Comparison of ENCODE assay signal across 20 cellular contexts in genomic region chr15:72281713-72282112, GRCh38. TPM values are rescaled to one million over a fixed set of nuclear protein-coding genes. Genes with fewer than 3 reads are reported as not detected.
DNase-seq lines count a peak whose midpoint lies in the region; ATAC-seq, FAIRE-seq and TF ChIP-seq lines count a peak whose summit lies in the region.
"Had no signal": no experiment of that assay in that cellular context is flagged by ENCODE, and none has a peak within 500 bp of the region (broad histone marks: within the 10 kb centered on the region; RNA-seq: fewer than 3 reads in every experiment).

No MANE protein-coding gene starts in this region.

- H3K9me3 ChIP-seq in HepG2 (ENCODE audit: low read length), result no peaks in the 10 kb centered on the region
- no peaks in the 10 kb centered on the region for H3K9me3 ChIP-seq in right lobe of liver
- no peaks in the 10 kb centered on the region for H3K9me3 ChIP-seq in GM12878 (replicated peaks; ENCODE audit: control insufficient read depth, insufficient read depth, low read length)
- no peaks in the 10 kb centered on the region for H3K9me3 ChIP-seq in mammary epithelial cell (replicated peaks; ENCODE audit: insufficient read depth, low read length)
- H3K9me3 ChIP-seq in ovary, result no peaks in the 10 kb centered on the region
- H3K9me3 ChIP-seq: SJSA1 had no signal

- TF ChIP-seq CTCF in HepG2 (CRISPR knock-in tag; IDR thresholded peaks at IDR 0.05) (no peak), right lobe of liver (IDR thresholded peaks at IDR 0.05) (no peak), GM12878 (IDR thresholded peaks at IDR 0.05 in 2 of 3, conservative IDR thresholded peaks at IDR 0.05 in 1 of 3; ENCODE audit: control insufficient read depth in 2 of 3, extremely low read depth in 1 of 3, insufficient read depth in 1 of 3, low read depth in 3 of 3, low read length in 3 of 3) (no peak), mammary epithelial cell (conservative IDR thresholded peaks at IDR 0.05 in 1 of 2, IDR thresholded peaks at IDR 0.05 in 1 of 2; ENCODE audit: extremely low read depth in 1 of 2, insufficient read depth in 1 of 2, low read depth in 1 of 2, low read length in 2 of 2) (no peak), ovary (IDR thresholded peaks at IDR 0.05) (no peak)

- ATAC-seq in HepG2 (no peak), right lobe of liver (no peak), HG02885 (IDR thresholded peaks at IDR 0.05; ENCODE audit: poor library complexity, unreplicated experiment) (peak; percentile 70), GM12878 (peak; percentile 87), HG03196 (IDR thresholded peaks at IDR 0.05; ENCODE audit: unreplicated experiment) (no peak)

- no peak for FAIRE-seq in HepG2 (lab: Jason Lieb, UNC)
- no peak for FAIRE-seq in GM12878 (lab: Jason Lieb, UNC)

- H3K4me3 ChIP-seq in HepG2 (replicated peaks in 1 of 3; ENCODE audit: insufficient read depth in 1 of 3, low read depth in 2 of 3, low read length in 3 of 3), result no peak overlapping the region
- H3K4me3 ChIP-seq in right lobe of liver, result no peak overlapping the region
- no peak overlapping the region for H3K4me3 ChIP-seq in GM12878
- H3K4me3 ChIP-seq in mammary epithelial cell (replicated peaks in 1 of 3; ENCODE audit: insufficient read depth in 1 of 3, low read depth in 2 of 3, low read length in 3 of 3), result no peak overlapping the region
- H3K4me3 ChIP-seq in ovary, result no peak overlapping the region
- H3K4me3 ChIP-seq: SJSA1 had no signal

- intact Hi-C loops in HepG2 (cut with micrococcal nuclease; ENCODE audit: unreplicated experiment), result no loop called here
- intact Hi-C loops in right lobe of liver (cut with DNase I), result loop anchor here (10.0 kb wide), 2 partner anchors 77 to 87 kb away; partner anchors contain the start of gene GRAMD2A (in 1 of the 2)
- intact Hi-C loops in GM12878 (cut with micrococcal nuclease; ENCODE audit: unreplicated experiment), result no loop called here
- intact Hi-C loops in mammary epithelial cell (cut with micrococcal nuclease), result no loop called here
- intact Hi-C loops in ovary (cut with DNase I), result no loop called here

- H4K20me1 ChIP-seq in HepG2 (ENCODE audit: insufficient read depth, low read length) (no peaks in the 10 kb centered on the region), GM12878 (ENCODE audit: control insufficient read depth, insufficient read depth) (no peaks in the 10 kb centered on the region), mammary epithelial cell (ENCODE audit: insufficient read depth, low read length) (no peaks in the 10 kb centered on the region)

- H3K36me3 ChIP-seq in HepG2 (replicated peaks in 1 of 2; ENCODE audit: control insufficient read depth in 1 of 2, insufficient read depth in 2 of 2, low read length in 2 of 2) (no peaks in the 10 kb centered on the region), right lobe of liver (no peaks in the 10 kb centered on the region), GM12878 (ENCODE audit: control insufficient read depth in 2 of 2, insufficient read depth in 2 of 2, low read length in 1 of 2) (no peaks in the 10 kb centered on the region), mammary epithelial cell (ENCODE audit: insufficient read depth, low read length) (no peaks in the 10 kb centered on the region), ovary (no peaks in the 10 kb centered on the region)
- H3K36me3 ChIP-seq: SJSA1 had no signal

- in situ Hi-C loops in HepG2 (cut with HindIII; ENCODE audit: extremely low pct_ligation_motif_present, low pct_unique_long_range_greater_than_20kb), result no loop called here
- in situ Hi-C loops in GM12878 (cut with MboI), result no loop called here
- in situ Hi-C loops in mammary epithelial cell (cut with MboI; ENCODE audit: low sequenced_read_pairs in 2 of 2), result no loop called here

- no TSS peak for BruUV-seq in HepG2 (replicated peaks; lab: Mats Ljungman, UMichigan)
- no TSS peak for BruUV-seq in GM12878 (replicated peaks; lab: Mats Ljungman, UMichigan)
- BruUV-seq in mammary epithelial cell (replicated peaks; lab: Mats Ljungman, UMichigan), result no TSS peak

- POLR2A ChIA-PET in HepG2 (lab: Yijun Ruan, JAX), result interaction anchor here (1.2 to 1.7 kb wide), 2 partner anchors 52 to 55 kb away, joined by 4 to 6 read pairs; no protein-coding TSS in a partner anchor
- POLR2A ChIA-PET in GM12878 (lab: Charles Lee), result no interaction called here

- H3K4me1 ChIP-seq in HepG2 (ENCODE audit: insufficient read depth, low read length) (peaks cover 26% of the 10 kb centered on the region), right lobe of liver (peaks cover 0 to 12% (median 4%) of the 10 kb centered on the region in 4 donors), GM12878 (ENCODE audit: control insufficient read depth, insufficient read depth, low read length) (no peaks in the 10 kb centered on the region), mammary epithelial cell (ENCODE audit: insufficient read depth, low read length) (peaks cover 12% of the 10 kb centered on the region), ovary (ENCODE audit: insufficient read depth) (no peaks in the 10 kb centered on the region)
- H3K4me1 ChIP-seq: SJSA1 had no signal

- TF ChIP-seq POLR2A in HepG2 (IDR thresholded peaks at IDR 0.05; ENCODE audit: insufficient read depth in 1 of 2, low read depth in 2 of 2, low read length in 2 of 2) (no peak), right lobe of liver (IDR thresholded peaks at IDR 0.05) (no peak), GM12878 (IDR thresholded peaks at IDR 0.05; ENCODE audit: low read depth, low read length) (no peak), ovary (IDR thresholded peaks at IDR 0.05) (no peak)

- no peak overlapping the region for H3K4me2 ChIP-seq in HepG2 (ENCODE audit: low read depth, low read length)
- no peak overlapping the region for H3K4me2 ChIP-seq in GM12878 (ENCODE audit: control insufficient read depth, insufficient read depth)
- H3K4me2 ChIP-seq in mammary epithelial cell (ENCODE audit: insufficient read depth, low read depth, low read length), result no peak overlapping the region

- SMC1A ChIA-PET in GM12878 (lab: Charles Lee; ENCODE audit: uncharacterized antibody, unreplicated experiment), result no interaction called here

- TF ChIP-seq EP300 in HepG2 (IDR thresholded peaks at IDR 0.05; ENCODE audit: low read depth in 2 of 2, low read length in 2 of 2) (no peak), HepG2 (CRISPR knock-in tag; IDR thresholded peaks at IDR 0.05; ENCODE audit: borderline replicate concordance) (no peak), GM12878 (IDR thresholded peaks at IDR 0.05; ENCODE audit: borderline replicate concordance in 1 of 2, control insufficient read depth in 1 of 2, low read depth in 2 of 2, low read length in 2 of 2) (no peak), ovary (IDR thresholded peaks at IDR 0.05) (no peak)

- dilution Hi-C loops in mammary epithelial cell (cut with HindIII; ENCODE audit: low sequenced_read_pairs), result no loop called here

- TF ChIP-seq RAD21 in HepG2 (CRISPR knock-in tag; IDR thresholded peaks at IDR 0.05) (no peak), GM12878 (IDR thresholded peaks at IDR 0.05; ENCODE audit: insufficient read depth, low read depth, low read length) (no peak)

- H2AFZ ChIP-seq in HepG2 (ENCODE audit: low read length) (no peak overlapping the region), GM12878 (ENCODE audit: control insufficient read depth, low read depth, low read length) (no peak overlapping the region), mammary epithelial cell (ENCODE audit: low read depth, low read length) (no peak overlapping the region)

- H3K27ac ChIP-seq in HepG2 (ENCODE audit: extremely low read length, insufficient read depth, low read length), result no peak overlapping the region
- no peak overlapping the region for H3K27ac ChIP-seq in right lobe of liver
- no peak overlapping the region for H3K27ac ChIP-seq in GM12878 (ENCODE audit: control insufficient read depth, insufficient read depth)
- no peak overlapping the region for H3K27ac ChIP-seq in mammary epithelial cell (ENCODE audit: insufficient read depth, low read depth, low read length)
- no peak overlapping the region for H3K27ac ChIP-seq in ovary
- H3K27ac ChIP-seq: 22Rv1, SJSA1 had no signal

- CTCF ChIA-PET in HepG2 (lab: Yijun Ruan, JAX; ENCODE audit: low intra/inter-chr PET ratio, low total read pairs) (no interaction called here), GM12878 (lab: Yijun Ruan, JAX) (interaction anchor here (2.4 kb wide), 1 partner anchor 8 kb away, joined by 9 read pairs; no protein-coding TSS in a partner anchor), mammary epithelial cell (lab: Charles Lee; ENCODE audit: low non-redundant PET) (no interaction called here)

- H3K9ac ChIP-seq in HepG2 (ENCODE audit: insufficient read depth, low read depth, low read length) (no peak overlapping the region), GM12878 (ENCODE audit: control insufficient read depth, insufficient read depth, low read length) (no peak overlapping the region), mammary epithelial cell (ENCODE audit: insufficient read depth, low read length) (no peak overlapping the region)

- WGBS in HepG2 (ENCODE audit: low lambda C conversion rate), result 76% methylated on average over 3 of the region's 3 CpGs
- 94% methylated on average over 2 of the region's 3 CpGs for WGBS in right lobe of liver (ENCODE audit: insufficient coverage, low coverage, low lambda C conversion rate, missing lambda C conversion rate)
- 26% methylated on average over 3 of the region's 3 CpGs for WGBS in GM12878 (ENCODE audit: insufficient coverage, insufficient replicate concordance, low lambda C conversion rate, missing lambda C conversion rate)
- WGBS in mammary epithelial cell (ENCODE audit: low coverage, missing lambda C conversion rate), result 61% methylated on average over 3 of the region's 3 CpGs
- WGBS in ovary, 3 donors, result 76 to 81% (median 77%) methylated on average over 3 of the region's 3 CpGs

- H3K79me2 ChIP-seq in HepG2 (ENCODE audit: insufficient read depth, low read length) (no peaks in the 10 kb centered on the region), GM12878 (ENCODE audit: control insufficient read depth, insufficient read depth, low read length) (no peaks in the 10 kb centered on the region), mammary epithelial cell (ENCODE audit: insufficient read depth, low read length) (no peaks in the 10 kb centered on the region)

- DNase-seq in HepG2 (ENCODE audit: low spot score), result peak; percentile 16
- no peak for DNase-seq in right lobe of liver
- DNase-seq in GM12878 (ENCODE audit: low read depth, low spot score), result peak; percentile 9
- no peak for DNase-seq in NCI-H1092 (lab: John Stamatoyannopoulos, UW)
- no peak for DNase-seq in mammary epithelial cell
- no peak for DNase-seq in ovary
- DNase-seq: CD4-positive, CD25-positive, alpha-beta regulatory T cell; GOT3; IMR-90; Kasumi-1; NCI-H1417; NCI-H2029; NCI-H2171 treated with DMSO at 0.1 percent for 48 hours; NCI-H446 treated with DMSO at 0.1 percent for 48 hours; NCI-H748 treated with DMSO at 0.1 percent for 48 hours; T-helper 2 cell had no signal

- RAD21 ChIA-PET in GM12878 (lab: Charles Lee; ENCODE audit: unreplicated experiment), result no interaction called here

- H3K27me3 ChIP-seq in HepG2 (ENCODE audit: control insufficient read depth in 1 of 2, insufficient read depth in 2 of 2, low read length in 2 of 2) (no peaks in the 10 kb centered on the region), right lobe of liver (no peaks in the 10 kb centered on the region), GM12878 (replicated peaks in 1 of 2; ENCODE audit: control insufficient read depth in 2 of 2, insufficient read depth in 2 of 2, low read length in 1 of 2) (no peaks in the 10 kb centered on the region), mammary epithelial cell (ENCODE audit: insufficient read depth, low read length) (no peaks in the 10 kb centered on the region), ovary (no peaks in the 10 kb centered on the region)
- H3K27me3 ChIP-seq: SJSA1 had no signal

RNA-seq across cellular contexts. Expression of gene PARP6, which starts 9.4 kb away (rescaled TPM):
- total RNA-seq in HepG2 (2016; rRNA removed; fragmentation: Illumina TruSeq; extraction: Trizol) (0.22 TPM in 1 of 2 replicates, not detected in the other), right lobe of liver (10 to 100 TPM in 4 of 6 experiments, 1 to 10 TPM in 2; 7.9 to 23.0 (median 13.1) TPM), GM12878 (2014; rRNA removed) (26.3 and 31.2 TPM in 2 replicates), GM12878 (2014; rRNA removed; fragmentation: Illumina TruSeq; extraction: Trizol) (21.5 and 25.0 TPM in 2 replicates), GM12878 (2021) (38.3 and 40.0 TPM in 2 replicates), mammary epithelial cell (10 to 100 TPM; 28.3 to 58.2 TPM), ovary (10 to 100 TPM; 44.5 to 97.4 (median 70.0) TPM)
- not detected in 2 replicates for total RNA-seq in HepG2 (2016; cell fraction: cytosol; rRNA removed; fragmentation: Illumina TruSeq; extraction: Trizol; ENCODE audit: low read depth)
- total RNA-seq in HepG2 (2016; cell fraction: insoluble cytoplasmic fraction; rRNA removed; fragmentation: Illumina TruSeq; extraction: Trizol), result not detected in 2 replicates
- not detected in 2 replicates for total RNA-seq in HepG2 (2016; cell fraction: membrane; rRNA removed; fragmentation: Illumina TruSeq; extraction: Trizol)
- total RNA-seq in HepG2 (2016; cell fraction: nucleus; rRNA removed; fragmentation: Illumina TruSeq; extraction: Trizol), result not detected in 2 replicates
- polyA plus RNA-seq in HepG2 (2011; rRNA removed) (0.87 and 1.3 TPM in 2 replicates), GM12878 (2011; rRNA removed) (60.7 and 73.5 TPM in 2 replicates), GM12878 (2014; fragmentation: Illumina TruSeq; extraction: Trizol) (41.4 and 47.2 TPM in 2 replicates), GM12878 (2014; fragmentation: Nextera tagmentation; extraction: Ambion mirVana) (10 to 100 TPM; 14.3 to 23.7 TPM), GM12878 (2014; rRNA removed) (43.9 and 51.8 TPM in 2 replicates), GM12878 (2016; fragmentation: Nextera tagmentation; extraction: Ambion mirVana) (10 to 100 TPM; 15.5 to 27.6 TPM), mammary epithelial cell (27.3 TPM), ovary (10 to 100 TPM; 51.5 to 73.3 TPM)
- 0.07 and 0.36 TPM in 2 replicates for polyA plus RNA-seq in HepG2 (2011; cell fraction: cytosol; rRNA removed)
- 4.2 and 4.3 TPM in 2 replicates for polyA plus RNA-seq in HepG2 (2011; cell fraction: nucleus; rRNA removed)
- polyA plus RNA-seq in HepG2 (2012), result 1.0 and 1.3 TPM in 2 replicates
- polyA plus RNA-seq in HepG2 (2016; cell fraction: cytosol; fragmentation: Illumina TruSeq; extraction: Trizol; ENCODE audit: low read depth), result not detected in 2 replicates
- not detected in 2 replicates for polyA plus RNA-seq in HepG2 (2016; cell fraction: insoluble cytoplasmic fraction; fragmentation: Illumina TruSeq; extraction: Trizol; ENCODE audit: low read depth)
- 0.77 TPM in 1 of 2 replicates, not detected in the other for polyA plus RNA-seq in HepG2 (2016; cell fraction: membrane; fragmentation: Illumina TruSeq; extraction: Trizol; ENCODE audit: low read depth)
- polyA plus RNA-seq in HepG2 (2016; cell fraction: nucleus; fragmentation: Illumina TruSeq; extraction: Trizol; ENCODE audit: insufficient read depth, low read depth), result 2.2 and 2.5 TPM in 2 replicates
- polyA minus RNA-seq in HepG2 (2011; rRNA and poly(A)+ RNA removed; ENCODE audit: low replicate concordance), result 0.78 and 129 TPM in 2 replicates
- 1.7 and 1.9 TPM in 2 replicates for polyA minus RNA-seq in HepG2 (2011; cell fraction: cytosol; rRNA and poly(A)+ RNA removed)
- 1.9 and 2.3 TPM in 2 replicates for polyA minus RNA-seq in HepG2 (2011; cell fraction: nucleus; rRNA and poly(A)+ RNA removed)
- total RNA-seq in GM12878 (2013; cell fraction: nucleolus; rRNA removed), result 104 and 119 TPM in 2 replicates
- 37.6 TPM for polyA plus RNA-seq in GM12878 (2011; ENCODE audit: low read depth)
- polyA plus RNA-seq in GM12878 (2011; cell fraction: cytosol; rRNA removed), result 49.1 and 49.8 TPM in 2 replicates
- 245 and 317 TPM in 2 replicates for polyA plus RNA-seq in GM12878 (2011; cell fraction: nucleus; rRNA removed)
- polyA plus RNA-seq in GM12878 (2012), result 44.8 and 49.9 TPM in 2 replicates
- 39.3 and 65.1 TPM in 2 replicates for polyA minus RNA-seq in GM12878 (2011; rRNA and poly(A)+ RNA removed)
- polyA minus RNA-seq in GM12878 (2011; cell fraction: cytosol; rRNA and poly(A)+ RNA removed), result 9.0 and 13.4 TPM in 2 replicates
- 45.9 and 59.0 TPM in 2 replicates for polyA minus RNA-seq in GM12878 (2011; cell fraction: nucleus; rRNA and poly(A)+ RNA removed)
- polyA minus RNA-seq in mammary epithelial cell, result 40.8 TPM

RNA-seq across cellular contexts. Expression of gene CELF6, which starts 38.2 kb away (rescaled TPM):
- 0.10 and 0.49 TPM in 2 replicates for total RNA-seq in HepG2 (2016; rRNA removed; fragmentation: Illumina TruSeq; extraction: Trizol)
- 0.09 TPM in 1 of 2 replicates, not detected in the other for total RNA-seq in HepG2 (2016; cell fraction: cytosol; rRNA removed; fragmentation: Illumina TruSeq; extraction: Trizol; ENCODE audit: low read depth)
- 0.41 TPM in 1 of 2 replicates, not detected in the other for total RNA-seq in HepG2 (2016; cell fraction: insoluble cytoplasmic fraction; rRNA removed; fragmentation: Illumina TruSeq; extraction: Trizol)
- total RNA-seq in HepG2 (2016; cell fraction: membrane; rRNA removed; fragmentation: Illumina TruSeq; extraction: Trizol), result 0.12 and 0.21 TPM in 2 replicates
- 0.81 and 1.1 TPM in 2 replicates for total RNA-seq in HepG2 (2016; cell fraction: nucleus; rRNA removed; fragmentation: Illumina TruSeq; extraction: Trizol)
- polyA plus RNA-seq in HepG2 (2011; rRNA removed), result 0.94 and 1.3 TPM in 2 replicates
- 0.24 and 0.26 TPM in 2 replicates for polyA plus RNA-seq in HepG2 (2011; cell fraction: cytosol; rRNA removed)
- polyA plus RNA-seq in HepG2 (2011; cell fraction: nucleus; rRNA removed), result 5.1 and 7.3 TPM in 2 replicates
- polyA plus RNA-seq in HepG2 (2012), result 0.51 and 0.70 TPM in 2 replicates
- polyA plus RNA-seq in HepG2 (2016; cell fraction: cytosol; fragmentation: Illumina TruSeq; extraction: Trizol; ENCODE audit: low read depth), result 0.09 and 0.15 TPM in 2 replicates
- polyA plus RNA-seq in HepG2 (2016; cell fraction: insoluble cytoplasmic fraction; fragmentation: Illumina TruSeq; extraction: Trizol; ENCODE audit: low read depth), result 0.20 TPM in 1 of 2 replicates, not detected in the other
- polyA plus RNA-seq in HepG2 (2016; cell fraction: membrane; fragmentation: Illumina TruSeq; extraction: Trizol; ENCODE audit: low read depth), result 0.15 and 0.22 TPM in 2 replicates
- polyA plus RNA-seq in HepG2 (2016; cell fraction: nucleus; fragmentation: Illumina TruSeq; extraction: Trizol; ENCODE audit: insufficient read depth, low read depth), result 3.3 and 3.7 TPM in 2 replicates
- polyA minus RNA-seq in HepG2 (2011; rRNA and poly(A)+ RNA removed; ENCODE audit: low replicate concordance), result 0.07 and 0.12 TPM in 2 replicates
- not detected in 2 replicates for polyA minus RNA-seq in HepG2 (2011; cell fraction: cytosol; rRNA and poly(A)+ RNA removed)
- polyA minus RNA-seq in HepG2 (2011; cell fraction: nucleus; rRNA and poly(A)+ RNA removed), result 0.99 and 1.3 TPM in 2 replicates
- total RNA-seq in right lobe of liver, result 1 to 10 TPM in 4 of 6 experiments, under 1 TPM in 2; 0.47 to 1.7 (median 1.2) TPM
- total RNA-seq in GM12878 (2013; cell fraction: nucleolus; rRNA removed), result 1.2 and 2.0 TPM in 2 replicates
- 0.23 and 0.44 TPM in 2 replicates for total RNA-seq in GM12878 (2014; rRNA removed)
- total RNA-seq in GM12878 (2014; rRNA removed; fragmentation: Illumina TruSeq; extraction: Trizol), result 0.31 and 0.32 TPM in 2 replicates
- 0.24 TPM in 1 of 2 replicates, not detected in the other for total RNA-seq in GM12878 (2021)
- polyA plus RNA-seq in GM12878 (2011; ENCODE audit: low read depth), result 0.31 TPM
- polyA plus RNA-seq in GM12878 (2011; rRNA removed), result 0.39 and 0.54 TPM in 2 replicates
- polyA plus RNA-seq in GM12878 (2011; cell fraction: cytosol; rRNA removed), result 0.32 and 0.36 TPM in 2 replicates
- polyA plus RNA-seq in GM12878 (2011; cell fraction: nucleus; rRNA removed), result 4.4 and 4.5 TPM in 2 replicates
- 0.26 and 0.62 TPM in 2 replicates for polyA plus RNA-seq in GM12878 (2012)
- polyA plus RNA-seq in GM12878 (2014; fragmentation: Illumina TruSeq; extraction: Trizol), result 0.25 and 0.46 TPM in 2 replicates
- under 1 TPM; 0.18 to 0.20 TPM for polyA plus RNA-seq in GM12878 (2014; fragmentation: Nextera tagmentation; extraction: Ambion mirVana)
- polyA plus RNA-seq in GM12878 (2014; rRNA removed), result 0.27 and 0.33 TPM in 2 replicates
- polyA plus RNA-seq in GM12878 (2016; fragmentation: Nextera tagmentation; extraction: Ambion mirVana), result under 1 TPM; 0.06 to 0.17 TPM
- 0.10 and 0.15 TPM in 2 replicates for polyA minus RNA-seq in GM12878 (2011; rRNA and poly(A)+ RNA removed)
- polyA minus RNA-seq in GM12878 (2011; cell fraction: cytosol; rRNA and poly(A)+ RNA removed), result not detected in 2 replicates
- polyA minus RNA-seq in GM12878 (2011; cell fraction: nucleus; rRNA and poly(A)+ RNA removed), result 0.24 and 0.29 TPM in 2 replicates
- under 1 TPM; 0.14 to 0.17 TPM for total RNA-seq in mammary epithelial cell
- 0.02 TPM for polyA plus RNA-seq in mammary epithelial cell
- polyA minus RNA-seq in mammary epithelial cell, result not detected
- 1 to 10 TPM; 3.4 to 8.5 (median 4.7) TPM for total RNA-seq in ovary
- polyA plus RNA-seq in ovary, result 1 to 10 TPM; 3.2 to 7.1 TPM
- total RNA-seq: IMR-90 had no signal

RNA-seq across cellular contexts. Expression of gene PKM, which starts 50.7 kb away (rescaled TPM):
- total RNA-seq in HepG2 (2016; rRNA removed; fragmentation: Illumina TruSeq; extraction: Trizol) (488 and 574 TPM in 2 replicates), right lobe of liver (100 to 1,000 TPM in 1 of 6 experiments, 10 to 100 TPM in 5; 18.4 to 106 (median 27.2) TPM), GM12878 (2014; rRNA removed) (1,257 and 1,302 TPM in 2 replicates), GM12878 (2014; rRNA removed; fragmentation: Illumina TruSeq; extraction: Trizol) (912 and 984 TPM in 2 replicates), GM12878 (2021) (1,487 and 1,505 TPM in 2 replicates), mammary epithelial cell (1,000 to 10,000 TPM; 2,783 to 3,063 TPM), ovary (100 to 1,000 TPM; 128 to 385 (median 291) TPM)
- total RNA-seq in HepG2 (2016; cell fraction: cytosol; rRNA removed; fragmentation: Illumina TruSeq; extraction: Trizol; ENCODE audit: low read depth), result 56.7 and 63.3 TPM in 2 replicates
- 500 and 538 TPM in 2 replicates for total RNA-seq in HepG2 (2016; cell fraction: insoluble cytoplasmic fraction; rRNA removed; fragmentation: Illumina TruSeq; extraction: Trizol)
- total RNA-seq in HepG2 (2016; cell fraction: membrane; rRNA removed; fragmentation: Illumina TruSeq; extraction: Trizol), result 102 TPM in 2 replicates
- total RNA-seq in HepG2 (2016; cell fraction: nucleus; rRNA removed; fragmentation: Illumina TruSeq; extraction: Trizol), result 265 and 278 TPM in 2 replicates
- polyA plus RNA-seq in HepG2 (2011; rRNA removed) (766 and 780 TPM in 2 replicates), GM12878 (2011; rRNA removed) (2,011 and 2,640 TPM in 2 replicates), GM12878 (2014; fragmentation: Illumina TruSeq; extraction: Trizol) (1,523 and 1,631 TPM in 2 replicates), GM12878 (2014; fragmentation: Nextera tagmentation; extraction: Ambion mirVana) (100 to 1,000 TPM; 491 to 500 TPM), GM12878 (2014; rRNA removed) (1,361 and 1,456 TPM in 2 replicates), GM12878 (2016; fragmentation: Nextera tagmentation; extraction: Ambion mirVana) (1,000 to 10,000 TPM; 1,696 to 1,742 TPM), mammary epithelial cell (3,498 TPM), ovary (100 to 1,000 TPM; 135 to 692 TPM)
- 619 and 801 TPM in 2 replicates for polyA plus RNA-seq in HepG2 (2011; cell fraction: cytosol; rRNA removed)
- polyA plus RNA-seq in HepG2 (2011; cell fraction: nucleus; rRNA removed), result 586 and 619 TPM in 2 replicates
- polyA plus RNA-seq in HepG2 (2012), result 811 and 958 TPM in 2 replicates
- 52.1 and 54.7 TPM in 2 replicates for polyA plus RNA-seq in HepG2 (2016; cell fraction: cytosol; fragmentation: Illumina TruSeq; extraction: Trizol; ENCODE audit: low read depth)
- 373 and 468 TPM in 2 replicates for polyA plus RNA-seq in HepG2 (2016; cell fraction: insoluble cytoplasmic fraction; fragmentation: Illumina TruSeq; extraction: Trizol; ENCODE audit: low read depth)
- polyA plus RNA-seq in HepG2 (2016; cell fraction: membrane; fragmentation: Illumina TruSeq; extraction: Trizol; ENCODE audit: low read depth), result 77.8 and 83.1 TPM in 2 replicates
- polyA plus RNA-seq in HepG2 (2016; cell fraction: nucleus; fragmentation: Illumina TruSeq; extraction: Trizol; ENCODE audit: insufficient read depth, low read depth), result 330 and 335 TPM in 2 replicates
- polyA minus RNA-seq in HepG2 (2011; rRNA and poly(A)+ RNA removed; ENCODE audit: low replicate concordance), result 1,889 and 3,533 TPM in 2 replicates
- polyA minus RNA-seq in HepG2 (2011; cell fraction: cytosol; rRNA and poly(A)+ RNA removed), result 776 TPM in 2 replicates
- 532 and 663 TPM in 2 replicates for polyA minus RNA-seq in HepG2 (2011; cell fraction: nucleus; rRNA and poly(A)+ RNA removed)
- total RNA-seq in GM12878 (2013; cell fraction: nucleolus; rRNA removed), result 2,657 and 2,906 TPM in 2 replicates
- 1,106 TPM for polyA plus RNA-seq in GM12878 (2011; ENCODE audit: low read depth)
- polyA plus RNA-seq in GM12878 (2011; cell fraction: cytosol; rRNA removed), result 2,081 and 2,225 TPM in 2 replicates
- polyA plus RNA-seq in GM12878 (2011; cell fraction: nucleus; rRNA removed), result 3,305 and 4,399 TPM in 2 replicates
- 1,702 and 1,753 TPM in 2 replicates for polyA plus RNA-seq in GM12878 (2012)
- 2,197 and 2,457 TPM in 2 replicates for polyA minus RNA-seq in GM12878 (2011; rRNA and poly(A)+ RNA removed)
- 720 and 815 TPM in 2 replicates for polyA minus RNA-seq in GM12878 (2011; cell fraction: cytosol; rRNA and poly(A)+ RNA removed)
- 1,090 and 1,249 TPM in 2 replicates for polyA minus RNA-seq in GM12878 (2011; cell fraction: nucleus; rRNA and poly(A)+ RNA removed)
- polyA minus RNA-seq in mammary epithelial cell, result 5,832 TPM

Comparison
In these comparisons a context has a peak if more than half of its experiments do, and no peak if none do; other contexts are left out.
1. DNase-seq: peak in HepG2 (single experiment) and GM12878 (single experiment); none in right lobe of liver (0 of 3), NCI-H1092 (single experiment), mammary epithelial cell (single experiment) and ovary (0 of 5).
2. RNA of gene PARP6, which starts 9.4 kb away (total RNA-seq): 44.5 to 97.4 TPM in ovary, 28.3 to 58.2 TPM in mammary epithelial cell, 21.5 to 119 TPM in GM12878 and 7.9 to 23.0 TPM in right lobe of liver; 0.22 TPM in HepG2; every median in the first group is over 4 times any median in the second.
3. intact Hi-C loops: an anchor here in right lobe of liver (10.0 kb wide); none called in HepG2, GM12878, mammary epithelial cell and ovary.
4. ATAC-seq: peak in HG02885 (single experiment) and GM12878 (single experiment); none in HepG2 (single experiment), right lobe of liver (0 of 4) and HG03196 (single experiment).
5. Of the 75 proteins assayed by ChIP-seq in both HepG2 and GM12878: peak only in HepG2: none; only in GM12878: JUNB; in both: none; in neither: 74.